In genomic region chr3:23811919-23812318, GRCh38 we compare ENCODE assay signal across 9 cellular contexts. TPM values are rescaled to one million over a fixed set of nuclear protein-coding genes. Genes with fewer than 3 reads are reported as not detected.
DNase-seq lines count a peak whose midpoint lies in the region; ATAC-seq lines count a peak whose summit lies in the region.
"Had no signal": no experiment of that assay in that cellular context is flagged by ENCODE, and none has a peak within 500 bp of the region (broad histone marks: within the 10 kb centered on the region; RNA-seq: fewer than 3 reads in every experiment).

No MANE protein-coding gene starts in this region.

- H3K36me3 Mint-ChIP-seq in activated naive CD4-positive, alpha-beta T cell treated with anti-CD3 and anti-CD28 coated beads, Interleukin-2, amount 50 U/mL, for 72 hours: peaks cover 17 to 41% of the 10 kb centered on the region in 2 donors

- H3K4me3 ChIP-seq in BLaER1 treated with 17β-estradiol and CSF1 and Interleukin-3, amounts not matched to agents 10 nM and 100 nM: peak overlapping the region in 3 of 10 experiments; percentile 82 to 89 (median 82); a peak in 3 of 20 replicates

- in situ Hi-C loops in G401 (cut with HindIII; ENCODE audit: low sequenced_read_pairs): no loop called here

- no peak overlapping the region; a peak in 1 of 22 replicates for H3K9ac ChIP-seq in BLaER1 treated with 17β-estradiol and CSF1 and Interleukin-3, amounts not matched to agents 10 nM and 100 nM

- peaks cover 54 to 73% (median 70%) of the 10 kb centered on the region in 10 experiments for H3K4me1 ChIP-seq in BLaER1 treated with 17β-estradiol and CSF1 and Interleukin-3, amounts not matched to agents 10 nM and 100 nM

- no peaks in the 10 kb centered on the region for H3K27me3 ChIP-seq in BLaER1 treated with 17β-estradiol and CSF1 and Interleukin-3, amounts not matched to agents 10 nM and 100 nM
- H3K27me3 ChIP-seq: neutrophil had no signal

- peaks cover 61 to 100% (median 98%) of the 10 kb centered on the region in 11 experiments for H4K20me1 ChIP-seq in BLaER1 treated with 17β-estradiol and CSF1 and Interleukin-3, amounts not matched to agents 10 nM and 100 nM

- no peak overlapping the region for H3K27ac ChIP-seq in BLaER1 treated with 17β-estradiol and CSF1 and Interleukin-3, amounts not matched to agents 10 nM and 100 nM
- H3K27ac ChIP-seq: neutrophil had no signal

- no peak for DNase-seq in activated naive CD4-positive, alpha-beta T cell treated with anti-CD3 and anti-CD28 coated beads, Interleukin-2, amount 50 U/mL, for 72 hours (ENCODE audit: low spot score in 2 of 2)
- no peak for DNase-seq in NCI-H2171 (lab: John Stamatoyannopoulos, UW)
- no peak for DNase-seq in stimulated activated CD4-positive, alpha-beta T cell treated with anti-CD3 and anti-CD28 coated beads, Interleukin-4, amount 100 ng/mL, for 4 hours
- no peak for DNase-seq in G401 (ENCODE audit: low spot score)
- no peak for DNase-seq in stimulated activated CD4-positive, alpha-beta T cell treated with anti-CD3 and anti-CD28 coated beads, Interleukin-12 subunit alpha, Interleukin-12 subunit beta, amount 100 ng/mL, for 4 hours

- H3K9me3 ChIP-seq in BLaER1 treated with 17β-estradiol and CSF1 and Interleukin-3, amounts not matched to agents 10 nM and 100 nM (replicated peaks in 1 of 11): peaks cover 0 to 8% (median 4%) of the 10 kb centered on the region in 11 experiments; a peak in 7 of 22 replicates
- H3K9me3 ChIP-seq: neutrophil had no signal

- ATAC-seq in GM19324 (IDR thresholded peaks at IDR 0.05; ENCODE audit: low FRiP score, unreplicated experiment): peak; percentile 36
- ATAC-seq in HG03095 (IDR thresholded peaks at IDR 0.05; ENCODE audit: unreplicated experiment): peak; percentile 58
- ATAC-seq in activated naive CD4-positive, alpha-beta T cell treated with anti-CD3 and anti-CD28 coated beads, Interleukin-2, amount 50 U/mL, for 72 hours: peak in 1 of 2 donors; percentile 69

- peak overlapping the region; percentile 90 to 97 for H3K27ac Mint-ChIP-seq in activated naive CD4-positive, alpha-beta T cell treated with anti-CD3 and anti-CD28 coated beads, Interleukin-2, amount 50 U/mL, for 72 hours

- peaks cover 59 to 83% (median 70%) of the 10 kb centered on the region in 11 experiments for H3K36me3 ChIP-seq in BLaER1 treated with 17β-estradiol and CSF1 and Interleukin-3, amounts not matched to agents 10 nM and 100 nM

- no peaks in the 10 kb centered on the region for H3K9me3 Mint-ChIP-seq in activated naive CD4-positive, alpha-beta T cell treated with anti-CD3 and anti-CD28 coated beads, Interleukin-2, amount 50 U/mL, for 72 hours

- peak overlapping the region; percentile 95 to 99 (median 97); a peak in 21 of 22 replicates for H3K4me2 ChIP-seq in BLaER1 treated with 17β-estradiol and CSF1 and Interleukin-3, amounts not matched to agents 10 nM and 100 nM

RNA-seq across cellular contexts. Expression of gene UBE2E1, which starts 6.2 kb away (rescaled TPM):
- 10 to 100 TPM; 29.6 to 82.2 TPM for total RNA-seq in activated naive CD4-positive, alpha-beta T cell treated with anti-CD3 and anti-CD28 coated beads, Interleukin-2, amount 50 U/mL, for 72 hours
- total RNA-seq in G401 (2014; rRNA removed; shearing (Covaris generic)): 121 and 174 TPM in 2 replicates
